Comparison of ENCODE assay signal across 23 cellular contexts in genomic region chr19:3790209-3790734, GRCh38. TPM values are rescaled to one million over a fixed set of nuclear protein-coding genes. Genes with fewer than 3 reads are reported as not detected.
DNase-seq lines count a peak whose midpoint lies in the region; ATAC-seq and TF ChIP-seq lines count a peak whose summit lies in the region.
"Had no signal": no experiment of that assay in that cellular context is flagged by ENCODE, and none has a peak within 500 bp of the region (broad histone marks: within the 10 kb centered on the region; RNA-seq: fewer than 3 reads in every experiment).

No MANE protein-coding gene starts in this region.

- H3K4me3 Mint-ChIP-seq in effector memory CD8-positive, alpha-beta T cell, result peak overlapping the region; percentile 81 to 83

- no peaks in the 10 kb centered on the region for H3K36me3 ChIP-seq in HEK293 (ENCODE audit: control insufficient read depth in 2 of 2, insufficient read depth in 1 of 2, low read length in 2 of 2)
- no peaks in the 10 kb centered on the region for H3K36me3 ChIP-seq in osteoblast (ENCODE audit: insufficient read depth, low read length)
- no peaks in the 10 kb centered on the region for H3K36me3 ChIP-seq in heart right ventricle
- H3K36me3 ChIP-seq: SJSA1 had no signal

- ATAC-seq in effector memory CD8-positive, alpha-beta T cell (replicated peaks), result no peak
- no peak for ATAC-seq in heart right ventricle
- ATAC-seq: Right ventricle myocardium inferior had no signal

- H3K27ac Mint-ChIP-seq in effector memory CD8-positive, alpha-beta T cell, result peak overlapping the region; percentile 85 to 87

- H3K79me2 ChIP-seq in osteoblast (ENCODE audit: insufficient read depth, low read length), result no peaks in the 10 kb centered on the region

- intact Hi-C loops in heart right ventricle (cut with DNase I), result no loop called here

- H2AFZ ChIP-seq in osteoblast (ENCODE audit: low read length), result no peak overlapping the region
- H2AFZ ChIP-seq: PC-9 had no signal

- no peak for DNase-seq in effector memory CD8-positive, alpha-beta T cell
- DNase-seq in osteoblast (ENCODE audit: insufficient read length, low spot score, missing footprints), result peak; percentile 49
- no peak for DNase-seq in NCI-H2081 treated with DMSO at 0.1 percent for 48 hours (lab: John Stamatoyannopoulos, UW)
- no peak for DNase-seq in heart right ventricle
- DNase-seq: DMS153, DND-41, KBM-7, MV-4-11, NCI-H1105, NCI-H1436 treated with DMSO at 0.1 percent for 48 hours, NCI-H187 treated with DMSO at 0.1 percent for 48 hours, NCI-H446, NCI-H524 treated with DMSO at 0.1 percent for 48 hours, NCI-H774, PC-9 had no signal

- peaks cover 4% of the 10 kb centered on the region for H3K27me3 ChIP-seq in osteoblast (ENCODE audit: insufficient read depth, low read length)
- peaks cover 8 to 23% (median 18%) of the 10 kb centered on the region in 7 donors for H3K27me3 ChIP-seq in heart right ventricle

- H3K4me2 ChIP-seq in osteoblast (ENCODE audit: insufficient read depth, low read length), result no peak overlapping the region
- H3K4me2 ChIP-seq: PC-9 had no signal

- H4K20me1 ChIP-seq in osteoblast (ENCODE audit: insufficient read depth, low read length), result no peaks in the 10 kb centered on the region

- 72 to 74% methylated on average over 6 of the region's 6 CpGs for whole genome bisulfite sequencing in heart right ventricle, 2 donors

- H3K9me3 ChIP-seq in HEK293 (ENCODE audit: control insufficient read depth, insufficient read depth, low read depth, low read length), result no peaks in the 10 kb centered on the region
- no peaks in the 10 kb centered on the region for H3K9me3 ChIP-seq in osteoblast (ENCODE audit: low read depth, low read length)
- peaks cover 0 to 8% (median 0%) of the 10 kb centered on the region in 11 donors for H3K9me3 ChIP-seq in heart right ventricle
- H3K9me3 ChIP-seq: SJSA1 had no signal

- H3K4me3 ChIP-seq in HEK293 (ENCODE audit: low read depth, low read length) (no peak overlapping the region), osteoblast (ENCODE audit: insufficient read depth, low read length) (no peak overlapping the region), heart right ventricle (no peak overlapping the region)
- H3K4me3 ChIP-seq: PC-9, SJSA1 had no signal

- TF ChIP-seq CTCF in HEK293 (tag by site-specific recombination; IDR thresholded peaks at IDR 0.05) (no peak), osteoblast (IDR thresholded peaks at IDR 0.05; ENCODE audit: extremely low read depth, low read depth, low read length) (no peak), heart right ventricle (IDR thresholded peaks at IDR 0.05) (no peak)

- H3K4me1 ChIP-seq in HEK293 (ENCODE audit: control insufficient read depth, insufficient read depth, low read length) (no peaks in the 10 kb centered on the region), osteoblast (ENCODE audit: insufficient read depth, low read length) (no peaks in the 10 kb centered on the region), heart right ventricle (peaks cover 0 to 7% (median 3%) of the 10 kb centered on the region in 9 donors)
- H3K4me1 ChIP-seq: SJSA1 had no signal

- CTCF ChIA-PET in HEK293 (lab: Yijun Ruan, JAX), result no interaction called here

- no peaks in the 10 kb centered on the region for H3K27me3 Mint-ChIP-seq in effector memory CD8-positive, alpha-beta T cell

- H3K36me3 Mint-ChIP-seq in effector memory CD8-positive, alpha-beta T cell (ENCODE audit: insufficient read depth), result peaks cover 11% of the 10 kb centered on the region

- no peaks in the 10 kb centered on the region for H3K9me3 Mint-ChIP-seq in effector memory CD8-positive, alpha-beta T cell

- H3K4me1 Mint-ChIP-seq in effector memory CD8-positive, alpha-beta T cell (ENCODE audit: low read depth in 2 of 2), result peaks cover 31 to 40% of the 10 kb centered on the region in 2 donors

- H3K27ac ChIP-seq in HEK293 (ENCODE audit: extremely low read depth, low read depth, low read length), result no peak overlapping the region
- no peak overlapping the region for H3K27ac ChIP-seq in osteoblast (ENCODE audit: low read depth, low read length)
- H3K27ac ChIP-seq in heart right ventricle, result no peak overlapping the region
- H3K27ac ChIP-seq: PC-9, SJSA1 had no signal

- POLR2A ChIA-PET in HEK293 (lab: Yijun Ruan, JAX), result no interaction called here

TF ChIP-seq in HEK293, 187 proteins besides CTCF, POLR2A, EP300 and RAD21 (continues in another document):
- TF ChIP-seq KLF16 (tag by site-specific recombination; IDR thresholded peaks at IDR 0.05) (no peak), ZNF571 (tag by site-specific recombination; IDR thresholded peaks at IDR 0.05) (no peak), ZNF704 (tag by site-specific recombination; IDR thresholded peaks at IDR 0.05) (no peak), SCRT1 (tag by site-specific recombination; IDR thresholded peaks at IDR 0.05; ENCODE audit: borderline replicate concordance) (no peak), PRDM2 (tag by site-specific recombination; IDR thresholded peaks at IDR 0.05; ENCODE audit: borderline replicate concordance) (no peak), ZNF16 (tag by site-specific recombination; IDR thresholded peaks at IDR 0.05; ENCODE audit: low read depth) (peak; percentile 86), ZIC2 (tag by site-specific recombination; IDR thresholded peaks at IDR 0.05) (no peak), ZNF580 (tag by site-specific recombination; IDR thresholded peaks at IDR 0.05) (no peak), ZBTB26 (tag by site-specific recombination; optimal IDR thresholded peaks at IDR 0.05) (peak; percentile 10)

RNA-seq across cellular contexts. Expression of gene MATK, which starts 4.1 kb away (rescaled TPM):
- total RNA-seq in osteoblast (not detected in 2 replicates), heart right ventricle (1 to 10 TPM in 1 of 10 donors, under 1 TPM in 9; 0.14 to 4.9 (median 0.44) TPM)
- polyA plus RNA-seq in heart right ventricle, result 1 to 10 TPM in 1 of 2 donors, under 1 TPM in 1; 0.97 to 1.2 TPM
- total RNA-seq: LHCN-M2, MCF 10A, PC-9, RPMI7951, SJSA1 had no signal
- polyA plus RNA-seq: BJ had no signal

RNA-seq across cellular contexts. Expression of gene RAX2, which starts 18.2 kb away (rescaled TPM):
- total RNA-seq in osteoblast (not detected in 2 replicates), heart right ventricle (not detected)
- polyA plus RNA-seq in heart right ventricle, result not detected
- total RNA-seq: A172, LHCN-M2, MCF 10A, PC-9, Right ventricle myocardium inferior, RPMI7951, SJSA1 had no signal
- polyA plus RNA-seq: BJ had no signal

RNA-seq across cellular contexts. Expression of gene MRPL54, which starts 27.8 kb away (rescaled TPM):
- 41.6 and 44.8 TPM in 2 replicates for total RNA-seq in osteoblast
- 10 to 100 TPM; 61.4 to 93.4 (median 67.0) TPM for total RNA-seq in heart right ventricle
- 100 to 1,000 TPM; 124 TPM for polyA plus RNA-seq in heart right ventricle

RNA-seq across cellular contexts. Expression of gene APBA3, which starts 28.8 kb away (rescaled TPM):
- total RNA-seq in osteoblast (22.4 and 24.2 TPM in 2 replicates), heart right ventricle (10 to 100 TPM in 6 of 10 donors, 1 to 10 TPM in 4; 7.4 to 16.6 (median 10.7) TPM)
- polyA plus RNA-seq in heart right ventricle, result 10 to 100 TPM; 20.0 to 22.6 TPM
